1 cellular context compared by ENCODE assay signal in genomic region chr19:4703671-4704316, GRCh38.
TF ChIP-seq lines count a peak whose summit lies in the region.

No MANE protein-coding gene starts in this region.

TF ChIP-seq in HepG2, 621 proteins besides CTCF, POLR2A, EP300 and RAD21:
- TF ChIP-seq AGO2 (optimal IDR thresholded peaks at IDR 0.05; ENCODE audit: low read depth, low read length) (peak; percentile 36), ZBTB38 (CRISPR knock-in tag; IDR thresholded peaks at IDR 0.05) (peak; percentile 51; the same call in 1 of the 2 replicates)
- TF ChIP-seq, protein P1, sequence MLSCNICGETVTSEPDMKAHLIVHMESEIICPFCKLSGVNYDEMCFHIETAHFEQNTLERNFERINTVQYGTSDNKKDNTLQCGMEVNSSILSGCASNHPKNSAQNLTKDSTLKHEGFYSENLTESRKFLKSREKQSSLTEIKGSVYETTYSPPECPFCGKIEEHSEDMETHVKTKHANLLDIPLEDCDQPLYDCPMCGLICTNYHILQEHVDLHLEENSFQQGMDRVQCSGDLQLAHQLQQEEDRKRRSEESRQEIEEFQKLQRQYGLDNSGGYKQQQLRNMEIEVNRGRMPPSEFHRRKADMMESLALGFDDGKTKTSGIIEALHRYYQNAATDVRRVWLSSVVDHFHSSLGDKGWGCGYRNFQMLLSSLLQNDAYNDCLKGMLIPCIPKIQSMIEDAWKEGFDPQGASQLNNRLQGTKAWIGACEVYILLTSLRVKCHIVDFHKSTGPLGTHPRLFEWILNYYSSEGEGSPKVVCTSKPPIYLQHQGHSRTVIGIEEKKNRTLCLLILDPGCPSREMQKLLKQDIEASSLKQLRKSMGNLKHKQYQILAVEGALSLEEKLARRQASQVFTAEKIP (CRISPR knock-in tag; IDR thresholded peaks at IDR 0.05; ENCODE audit: borderline replicate concordance), result no peak
